Comparison of ENCODE assay signal across 17 cellular contexts in the genomic region with DNA sequence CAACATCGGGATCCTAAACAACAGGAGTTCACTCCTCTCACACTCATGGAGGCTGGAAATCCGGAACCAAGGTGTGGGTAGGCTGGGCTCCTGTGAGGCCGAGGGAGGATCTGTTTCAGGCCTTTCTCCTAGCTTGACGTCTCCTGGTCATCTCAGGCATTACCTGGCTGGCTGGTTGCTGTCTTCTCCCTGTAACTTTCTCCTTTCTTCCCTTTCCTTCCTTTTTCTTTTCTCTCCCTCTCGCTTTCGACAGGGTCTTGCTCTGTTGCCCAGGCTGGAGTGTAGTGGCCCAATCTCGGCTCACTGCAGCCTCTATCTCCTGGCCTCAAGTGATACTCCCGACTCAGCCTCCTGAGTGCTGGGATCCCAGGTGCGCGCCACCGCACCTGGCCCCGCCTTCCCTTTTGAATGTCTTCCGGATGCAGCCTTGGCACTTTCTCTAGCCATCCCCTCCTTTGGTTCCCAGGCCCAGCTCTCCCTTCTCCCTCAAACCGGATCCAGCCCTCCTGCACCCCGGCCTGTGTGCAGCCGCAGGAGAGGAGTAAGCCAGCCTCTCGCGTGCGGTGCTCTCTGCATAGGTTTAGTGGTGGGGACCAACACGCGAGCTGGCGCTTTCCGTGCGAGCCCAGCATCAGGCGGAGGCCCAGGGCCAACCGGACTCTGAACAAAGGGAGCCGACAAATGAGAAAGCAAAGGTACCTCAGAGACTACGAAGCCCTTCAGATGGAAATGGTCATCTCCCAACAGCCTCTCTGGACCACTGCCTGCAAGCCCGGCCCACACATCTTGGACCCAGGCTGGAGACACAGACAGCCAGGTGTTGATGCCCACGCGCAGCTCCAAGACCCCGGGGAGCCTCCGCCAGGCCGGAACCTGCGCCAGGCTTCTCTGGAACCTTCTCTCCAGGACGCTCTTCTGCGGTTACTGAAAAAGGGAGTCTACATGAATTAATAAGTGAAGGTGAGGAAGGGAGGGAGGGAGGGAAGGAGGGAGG. TPM values are rescaled to one million over a fixed set of nuclear protein-coding genes. Genes with fewer than 3 reads are reported as not detected.
DNase-seq lines count a peak whose midpoint lies in the region; ATAC-seq and TF ChIP-seq lines count a peak whose summit lies in the region.
"Had no signal": no experiment of that assay in that cellular context is flagged by ENCODE, and none has a peak within 500 bp of the region (broad histone marks: within the 10 kb centered on the region; RNA-seq: fewer than 3 reads in every experiment).

No MANE protein-coding gene starts in this region.

- H3K27ac Mint-ChIP-seq in stimulated activated naive CD8-positive, alpha-beta T cell treated with anti-CD3 and anti-CD28 coated beads, Interleukin-15, amount 100 ng/mL, for 72 hours: peak overlapping the region; percentile 30 to 89
- 0 out of 2 replicates have a peak overlapping the region, but pooled peaks have one; percentile 11 for H3K27ac Mint-ChIP-seq in WTC11
- no peak overlapping the region for H3K27ac Mint-ChIP-seq in mesothelial cell of epicardium

- DNase-seq in stimulated activated naive CD8-positive, alpha-beta T cell treated with anti-CD3 and anti-CD28 coated beads, Interleukin-15, amount 100 ng/mL, for 72 hours: no peak
- DNase-seq in stimulated activated naive CD8-positive, alpha-beta T cell treated with anti-CD3 and anti-CD28 coated beads, Interleukin-15, Interleukin-2, amounts not matched to agents 100 U/mL and 50 U/mL, for 24 hours: no peak
- DNase-seq in WTC11 (ENCODE audit: low spot score): no peak
- DNase-seq in mesothelial cell of epicardium (ENCODE audit: low spot score in 2 of 2, unreplicated experiment in 2 of 2): no peak
- no peak for DNase-seq in MG63
- no peak for DNase-seq in NCI-H524 (lab: John Stamatoyannopoulos, UW)
- DNase-seq: activated naive CD4-positive, alpha-beta T cell; BE2C; HCEC 1CT; heart right ventricle; midbrain; NCI-H2081 treated with DMSO at 0.1 percent for 48 hours; NCI-H82; stimulated activated CD4-positive, alpha-beta T cell treated with anti-CD3 and anti-CD28 coated beads, Interleukin-4, amount 100 ng/mL, for 24 hours; stimulated activated CD8-positive, alpha-beta memory T cell treated with anti-CD3 and anti-CD28 coated beads, Interleukin-4, amount 100 ng/mL, for 48 hours had no signal

- no peaks in the 10 kb centered on the region for H3K27me3 ChIP-seq in MG63
- H3K27me3 ChIP-seq: heart right ventricle had no signal

- POLR2A ChIA-PET in WTC11 (lab: Charles Lee): no interaction called here

- TF ChIP-seq CTCF in WTC11 (IDR thresholded peaks at IDR 0.05) (no peak), mesothelial cell of epicardium (IDR thresholded peaks at IDR 0.05; ENCODE audit: unreplicated experiment) (no peak)

- peaks cover 16% of the 10 kb centered on the region for H3K4me1 Mint-ChIP-seq in stimulated activated naive CD8-positive, alpha-beta T cell treated with anti-CD3 and anti-CD28 coated beads, Interleukin-15, amount 100 ng/mL, for 72 hours
- H3K4me1 Mint-ChIP-seq in WTC11 (peaks cover 37% of the 10 kb centered on the region), mesothelial cell of epicardium (peaks cover 34% of the 10 kb centered on the region)

- H3K27me3 Mint-ChIP-seq in stimulated activated naive CD8-positive, alpha-beta T cell treated with anti-CD3 and anti-CD28 coated beads, Interleukin-15, amount 100 ng/mL, for 72 hours: no peaks in the 10 kb centered on the region
- H3K27me3 Mint-ChIP-seq in WTC11 (ENCODE audit: low read depth) (peaks cover 6% of the 10 kb centered on the region), mesothelial cell of epicardium (ENCODE audit: low read depth) (no peaks in the 10 kb centered on the region)

- H3K4me3 ChIP-seq in MG63: no peak overlapping the region
- H3K4me3 ChIP-seq: heart right ventricle, thoracic aorta had no signal

- no peak for ATAC-seq in stimulated activated naive CD8-positive, alpha-beta T cell treated with anti-CD3 and anti-CD28 coated beads, Interleukin-15, amount 100 ng/mL, for 72 hours
- no peak for ATAC-seq in stimulated activated naive CD8-positive, alpha-beta T cell treated with anti-CD3 and anti-CD28 coated beads, Interleukin-15, Interleukin-2, amounts not matched to agents 100 U/mL and 50 U/mL, for 24 hours
- ATAC-seq in WTC11 (no peak), GM18909 (IDR thresholded peaks at IDR 0.05; ENCODE audit: poor library complexity, unreplicated experiment) (no peak)
- ATAC-seq: heart right ventricle had no signal

- H3K9me3 Mint-ChIP-seq in stimulated activated naive CD8-positive, alpha-beta T cell treated with anti-CD3 and anti-CD28 coated beads, Interleukin-15, amount 100 ng/mL, for 72 hours: no peaks in the 10 kb centered on the region
- H3K9me3 Mint-ChIP-seq in WTC11 (no peaks in the 10 kb centered on the region), mesothelial cell of epicardium (no peaks in the 10 kb centered on the region)

- no peaks in the 10 kb centered on the region for H3K36me3 ChIP-seq in MG63
- H3K36me3 ChIP-seq: BE2C, heart right ventricle, thoracic aorta had no signal

- H3K4me3 Mint-ChIP-seq in stimulated activated naive CD8-positive, alpha-beta T cell treated with anti-CD3 and anti-CD28 coated beads, Interleukin-15, amount 100 ng/mL, for 72 hours: peak overlapping the region; percentile 34 to 50
- peak overlapping the region; percentile 21 for H3K4me3 Mint-ChIP-seq in WTC11
- peak overlapping the region; percentile 18 for H3K4me3 Mint-ChIP-seq in mesothelial cell of epicardium

- H3K36me3 Mint-ChIP-seq in WTC11 (no peaks in the 10 kb centered on the region), mesothelial cell of epicardium (no peaks in the 10 kb centered on the region)

- H3K9me3 ChIP-seq in MG63: no peaks in the 10 kb centered on the region
- H3K9me3 ChIP-seq: BE2C, heart right ventricle, thoracic aorta had no signal

- CTCF ChIA-PET in WTC11 (lab: Charles Lee): interaction anchor here (0.7 to 1.2 kb wide), 2 partner anchors 15 to 16 kb away, joined by 3 read pairs; a partner anchor contains a TSS

TF ChIP-seq in WTC11, 78 proteins besides CTCF, POLR2A, EP300 and RAD21 (continues in another document):
- TF ChIP-seq, protein P1, sequence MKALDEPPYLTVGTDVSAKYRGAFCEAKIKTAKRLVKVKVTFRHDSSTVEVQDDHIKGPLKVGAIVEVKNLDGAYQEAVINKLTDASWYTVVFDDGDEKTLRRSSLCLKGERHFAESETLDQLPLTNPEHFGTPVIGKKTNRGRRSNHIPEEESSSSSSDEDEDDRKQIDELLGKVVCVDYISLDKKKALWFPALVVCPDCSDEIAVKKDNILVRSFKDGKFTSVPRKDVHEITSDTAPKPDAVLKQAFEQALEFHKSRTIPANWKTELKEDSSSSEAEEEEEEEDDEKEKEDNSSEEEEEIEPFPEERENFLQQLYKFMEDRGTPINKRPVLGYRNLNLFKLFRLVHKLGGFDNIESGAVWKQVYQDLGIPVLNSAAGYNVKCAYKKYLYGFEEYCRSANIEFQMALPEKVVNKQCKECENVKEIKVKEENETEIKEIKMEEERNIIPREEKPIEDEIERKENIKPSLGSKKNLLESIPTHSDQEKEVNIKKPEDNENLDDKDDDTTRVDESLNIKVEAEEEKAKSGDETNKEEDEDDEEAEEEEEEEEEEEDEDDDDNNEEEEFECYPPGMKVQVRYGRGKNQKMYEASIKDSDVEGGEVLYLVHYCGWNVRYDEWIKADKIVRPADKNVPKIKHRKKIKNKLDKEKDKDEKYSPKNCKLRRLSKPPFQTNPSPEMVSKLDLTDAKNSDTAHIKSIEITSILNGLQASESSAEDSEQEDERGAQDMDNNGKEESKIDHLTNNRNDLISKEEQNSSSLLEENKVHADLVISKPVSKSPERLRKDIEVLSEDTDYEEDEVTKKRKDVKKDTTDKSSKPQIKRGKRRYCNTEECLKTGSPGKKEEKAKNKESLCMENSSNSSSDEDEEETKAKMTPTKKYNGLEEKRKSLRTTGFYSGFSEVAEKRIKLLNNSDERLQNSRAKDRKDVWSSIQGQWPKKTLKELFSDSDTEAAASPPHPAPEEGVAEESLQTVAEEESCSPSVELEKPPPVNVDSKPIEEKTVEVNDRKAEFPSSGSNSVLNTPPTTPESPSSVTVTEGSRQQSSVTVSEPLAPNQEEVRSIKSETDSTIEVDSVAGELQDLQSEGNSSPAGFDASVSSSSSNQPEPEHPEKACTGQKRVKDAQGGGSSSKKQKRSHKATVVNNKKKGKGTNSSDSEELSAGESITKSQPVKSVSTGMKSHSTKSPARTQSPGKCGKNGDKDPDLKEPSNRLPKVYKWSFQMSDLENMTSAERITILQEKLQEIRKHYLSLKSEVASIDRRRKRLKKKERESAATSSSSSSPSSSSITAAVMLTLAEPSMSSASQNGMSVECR (CRISPR knock-in tag; IDR thresholded peaks at IDR 0.05; ENCODE audit: borderline replicate concordance): no peak
- TF ChIP-seq ESRRA (CRISPR knock-in tag; IDR thresholded peaks at IDR 0.05; ENCODE audit: borderline replicate concordance) (no peak), ZNF416 (CRISPR knock-in tag; IDR thresholded peaks at IDR 0.05) (no peak), FOXP1 (CRISPR knock-in tag; IDR thresholded peaks at IDR 0.05; ENCODE audit: borderline replicate concordance) (0 out of 2 replicates have a peak, but pooled peaks have one; percentile 20), SMAD4 (CRISPR knock-in tag; IDR thresholded peaks at IDR 0.05) (no peak)
- TF ChIP-seq, protein P2, sequence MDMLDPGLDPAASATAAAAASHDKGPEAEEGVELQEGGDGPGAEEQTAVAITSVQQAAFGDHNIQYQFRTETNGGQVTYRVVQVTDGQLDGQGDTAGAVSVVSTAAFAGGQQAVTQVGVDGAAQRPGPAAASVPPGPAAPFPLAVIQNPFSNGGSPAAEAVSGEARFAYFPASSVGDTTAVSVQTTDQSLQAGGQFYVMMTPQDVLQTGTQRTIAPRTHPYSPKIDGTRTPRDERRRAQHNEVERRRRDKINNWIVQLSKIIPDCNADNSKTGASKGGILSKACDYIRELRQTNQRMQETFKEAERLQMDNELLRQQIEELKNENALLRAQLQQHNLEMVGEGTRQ (CRISPR knock-in tag; IDR thresholded peaks at IDR 0.05): no peak

RNA-seq across cellular contexts. Expression of a gene that starts 16.3 kb away (rescaled TPM):
- total RNA-seq in WTC11 (2021) (27.5 to 31.2 TPM (median 28.9 TPM) in 3 replicates), mesothelial cell of epicardium (28.8 to 31.6 TPM (median 30.2 TPM) in 3 replicates)
- 8.2 and 10.6 TPM in 2 replicates for total RNA-seq in MG63 (2014; rRNA removed; shearing (Covaris generic); ENCODE audit: low replicate concordance)
